In the genomic region with DNA sequence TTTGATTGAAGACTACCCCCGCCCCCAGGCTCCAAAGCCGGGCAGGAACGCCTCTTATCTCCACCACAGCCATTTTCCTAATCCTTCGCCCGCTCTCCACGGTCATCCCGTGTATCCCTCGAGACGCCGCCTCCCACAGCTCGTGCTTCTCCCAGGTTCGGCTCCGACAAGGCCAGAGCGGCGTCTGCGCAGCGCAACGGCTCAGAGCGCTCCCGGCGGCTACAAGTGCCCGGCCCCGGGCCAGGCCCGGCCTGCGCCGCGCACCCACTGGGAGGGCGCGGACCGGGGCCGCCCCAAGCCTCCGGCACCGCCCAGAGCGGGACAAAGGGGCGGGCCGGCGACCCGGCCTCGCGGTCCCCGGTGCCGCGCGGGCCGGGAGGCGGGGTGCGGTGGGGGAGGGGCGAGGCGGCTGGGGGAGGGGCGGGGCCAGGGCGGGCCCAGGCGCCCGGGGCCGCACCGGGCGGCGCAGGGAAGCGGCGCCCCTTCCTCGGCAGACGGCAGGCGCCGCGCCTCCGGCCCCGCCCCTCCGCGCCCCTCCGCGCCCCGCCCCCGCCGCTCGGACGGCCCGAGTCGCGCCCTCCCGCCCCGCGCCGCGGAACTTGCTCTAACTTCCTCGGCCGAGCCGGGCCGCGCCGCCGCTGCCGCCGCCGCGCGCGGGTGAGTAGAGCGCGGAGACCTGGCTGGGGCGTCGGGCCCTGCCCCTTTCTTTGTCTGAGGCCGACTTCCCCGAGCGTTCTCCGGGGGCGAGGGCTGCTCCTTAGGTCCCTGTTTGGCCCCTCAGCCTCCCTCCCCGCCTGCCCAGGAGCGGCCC, we compare ENCODE assay signal across 8 cellular contexts. TPM values are rescaled to one million over a fixed set of nuclear protein-coding genes. Genes with fewer than 3 reads are reported as not detected.
A peak's percentile ranks its signal among the peaks of the same experiment; 100 is the strongest.
DNase-seq lines count a peak whose midpoint lies in the region; ATAC-seq and TF ChIP-seq lines count a peak whose summit lies in the region.

A gene with protein sequence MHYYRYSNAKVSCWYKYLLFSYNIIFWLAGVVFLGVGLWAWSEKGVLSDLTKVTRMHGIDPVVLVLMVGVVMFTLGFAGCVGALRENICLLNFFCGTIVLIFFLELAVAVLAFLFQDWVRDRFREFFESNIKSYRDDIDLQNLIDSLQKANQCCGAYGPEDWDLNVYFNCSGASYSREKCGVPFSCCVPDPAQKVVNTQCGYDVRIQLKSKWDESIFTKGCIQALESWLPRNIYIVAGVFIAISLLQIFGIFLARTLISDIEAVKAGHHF (plus strand): TSS at position 596 of the 811 bp plus-strand sequence. CDS start 34,924 bp downstream, outside the sequence.

- H3K4me1 Mint-ChIP-seq in activated naive CD8-positive, alpha-beta T cell (ENCODE audit: low read depth) = peaks cover 44% of the 10 kb centered on the region

- H3K9me3 Mint-ChIP-seq in activated naive CD8-positive, alpha-beta T cell (ENCODE audit: low read depth) = no peaks in the 10 kb centered on the region

- H3K27me3 Mint-ChIP-seq in activated naive CD8-positive, alpha-beta T cell = no peaks in the 10 kb centered on the region

- H3K4me1 ChIP-seq in HUES48 (ENCODE audit: control insufficient read depth, insufficient read depth, low read length) (peaks cover 24% of the 10 kb centered on the region; the same call in 1 of the 2 replicates), thyroid gland (peaks cover 57 to 61% of the 10 kb centered on the region in 2 donors)

- ATAC-seq in GM21381 (IDR thresholded peaks at IDR 0.05; ENCODE audit: unreplicated experiment) (peak; percentile 59), omental fat pad (ENCODE audit: low FRiP score) (peak; percentile 91)

- no peaks in the 10 kb centered on the region for H3K9me3 ChIP-seq in HUES48 (ENCODE audit: control insufficient read depth, insufficient read depth, low read length)
- H3K9me3 ChIP-seq in thyroid gland = no peaks in the 10 kb centered on the region

- no peaks in the 10 kb centered on the region for H3K36me3 Mint-ChIP-seq in activated naive CD8-positive, alpha-beta T cell

- peak; percentile 68 for DNase-seq in DMS153 treated with DMSO at 0.1 percent for 48 hours (lab: John Stamatoyannopoulos, UW; ENCODE audit: unreplicated experiment)
- DNase-seq in SKM-1 (lab: John Stamatoyannopoulos, UW; ENCODE audit: unreplicated experiment) = peak; percentile 57
- no peak for DNase-seq in glomerular endothelial cell (ENCODE audit: extremely low read depth, low read depth, low spot score)
- no peak for DNase-seq in omental fat pad (ENCODE audit: low spot score)
- peak; percentile 87 to 90 for DNase-seq in thyroid gland

- H3K27me3 ChIP-seq in HUES48 (ENCODE audit: control insufficient read depth, insufficient read depth, low read length) = peaks cover 5% of the 10 kb centered on the region; the same call in 1 of the 2 replicates
- H3K27me3 ChIP-seq in thyroid gland = no peaks in the 10 kb centered on the region

- H3K36me3 ChIP-seq in HUES48 (ENCODE audit: control insufficient read depth, insufficient read depth, low read length) (no peaks in the 10 kb centered on the region), thyroid gland (peaks cover 0 to 6% of the 10 kb centered on the region in 2 donors)

- TF ChIP-seq CTCF in omental fat pad (IDR thresholded peaks at IDR 0.05) = no peak
- TF ChIP-seq CTCF in thyroid gland (IDR thresholded peaks at IDR 0.05) = no peak

- peak within 1 kb of the TSS; percentile 88 for H3K27ac ChIP-seq in HUES48 (ENCODE audit: low read depth, low read length)
- H3K27ac ChIP-seq in thyroid gland = peak within 1 kb of the TSS; percentile 99

- peak in 1 of 2 donors; percentile 89 for TF ChIP-seq POLR2A in thyroid gland (IDR thresholded peaks at IDR 0.05)

- 0 to 1% methylated on average over 21 to 29 of the region's 107 CpGs for WGBS in thyroid gland, 2 donors

- peak within 1 kb of the TSS; percentile 83 for H3K9ac ChIP-seq in HUES48 (ENCODE audit: low read depth, low read length)

- peak within 1 kb of the TSS; percentile 95 for H3K4me3 Mint-ChIP-seq in activated naive CD8-positive, alpha-beta T cell

- intact Hi-C loops in thyroid gland (cut with DNase I) = no loop called here

- H3K4me3 ChIP-seq in HUES48 (ENCODE audit: low read depth, low read length) (peak within 1 kb of the TSS; percentile 82), thyroid gland (replicated peaks in 1 of 3) (peak within 1 kb of the TSS; percentile 87 to 96 (median 92))

- peak within 1 kb of the TSS; percentile 100 for H3K27ac Mint-ChIP-seq in activated naive CD8-positive, alpha-beta T cell

RNA-seq across cellular contexts. Expression of the gene that starts here (rescaled TPM):
- total RNA-seq in glomerular endothelial cell (202 and 235 TPM in 2 replicates), omental fat pad (100 to 1,000 TPM in 2 of 4 donors, 10 to 100 TPM in 2; 42.4 to 114 (median 91.6) TPM), thyroid gland (10 to 100 TPM; 61.6 to 83.4 (median 77.9) TPM)

Comparison
In these comparisons a context has a peak if more than half of its experiments do, and no peak if none do; other contexts are left out.
1. DNase-seq: peak in DMS153 treated with DMSO at 0.1 percent for 48 hours (single experiment), SKM-1 (single experiment) and thyroid gland (2 of 2); none in glomerular endothelial cell (single experiment) and omental fat pad (single experiment).